In genomic region chr21:27077501-27077900, GRCh38 we compare ENCODE assay signal across 31 cellular contexts.
A peak's percentile ranks its signal among the peaks of the same experiment; 100 is the strongest.
DNase-seq lines count a peak whose midpoint lies in the region; ATAC-seq, FAIRE-seq and TF ChIP-seq lines count a peak whose summit lies in the region.
"Had no signal": no experiment of that assay in that cellular context is flagged by ENCODE, and none has a peak within 500 bp of the region (broad histone marks: within the 10 kb centered on the region; RNA-seq: fewer than 3 reads in every experiment).

No MANE protein-coding gene starts in this region.

- DNase-seq in NOMO-1 (lab: John Stamatoyannopoulos, UW; ENCODE audit: unreplicated experiment in 2 of 2) (peak; percentile 13 to 44), NOMO-1 treated with dmso at 0.1 percent for 144 hours (lab: John Stamatoyannopoulos, UW; ENCODE audit: unreplicated experiment) (no peak), bronchial epithelial cell (ENCODE audit: low read depth) (no peak), uterus (peak; percentile 20 to 34), NCI-H2171 (lab: John Stamatoyannopoulos, UW) (no peak), type B pancreatic cell (ENCODE audit: extremely low spot score, unreplicated experiment) (no peak)
- DNase-seq: activated naive CD8-positive, alpha-beta T cell treated with anti-CD3 and anti-CD28 coated beads, Interleukin-2, amount 50 U/mL, for 24 hours; activated T-cell treated with anti-CD3 and anti-CD28 coated beads, Interleukin-2, amount 50 U/mL, for 48 hours; CD4-positive, alpha-beta T cell; central memory CD4-positive, alpha-beta T cell; erythroblast; midbrain; MV-4-11; naive B cell; NCI-H1436; NCI-H2081; NCI-H446; NCI-H774; nucleus accumbens had no signal

- TF ChIP-seq POLR2A in uterus (IDR thresholded peaks at IDR 0.05), result no peak

- intact Hi-C loops in uterus (cut with DNase I; ENCODE audit: low total_unique reads), result no loop called here

- TF ChIP-seq CTCF in bronchial epithelial cell (IDR thresholded peaks at IDR 0.05; ENCODE audit: insufficient read depth, low read length, severe bottlenecking) (no peak), nephron (IDR thresholded peaks at IDR 0.05; ENCODE audit: unreplicated experiment in 3 of 3) (no peak), uterus (IDR thresholded peaks at IDR 0.05) (no peak), type B pancreatic cell (conservative IDR thresholded peaks at IDR 0.05) (no peak)

- no peak for ATAC-seq in HG03039 (IDR thresholded peaks at IDR 0.05; ENCODE audit: unreplicated experiment)
- ATAC-seq: activated naive CD8-positive, alpha-beta T cell treated with anti-CD3 and anti-CD28 coated beads, Interleukin-2, amount 50 U/mL, for 24 hours; SK-N-SH treated with all-trans-retinoic acid at 6 μM for 48 hours; stimulated activated effector memory CD8-positive, alpha-beta T cell treated with anti-CD3 and anti-CD28 coated beads, Interleukin-12 subunit alpha, Interleukin-12 subunit beta, amount 100 ng/mL, for 72 hours had no signal

- FAIRE-seq in bronchial epithelial cell (lab: Jason Lieb, UNC), result peak; percentile 55
- FAIRE-seq: D721Med, frontal cortex, GM18507, GM19239, TTC549 had no signal

- H3K4me1 Mint-ChIP-seq in nephron (peaks cover 27% of the 10 kb centered on the region), type B pancreatic cell (ENCODE audit: unreplicated experiment) (peaks cover 5% of the 10 kb centered on the region)
- H3K4me1 Mint-ChIP-seq: activated naive CD8-positive, alpha-beta T cell treated with anti-CD3 and anti-CD28 coated beads, Interleukin-2, amount 50 U/mL, for 24 hours; naive B cell; stimulated activated effector memory CD8-positive, alpha-beta T cell treated with anti-CD3 and anti-CD28 coated beads, Interleukin-12 subunit alpha, Interleukin-12 subunit beta, amount 100 ng/mL, for 72 hours had no signal

- no peaks in the 10 kb centered on the region for H3K27me3 Mint-ChIP-seq in nephron (ENCODE audit: low read depth)
- peaks cover 6% of the 10 kb centered on the region for H3K27me3 Mint-ChIP-seq in type B pancreatic cell
- H3K27me3 Mint-ChIP-seq: activated naive CD8-positive, alpha-beta T cell treated with anti-CD3 and anti-CD28 coated beads, Interleukin-2, amount 50 U/mL, for 24 hours; CD4-positive, alpha-beta T cell; dendritic cell treated with granulocyte-macrophage colony-stimulating factor and Interleukin-4, amounts not matched to agents 40 ng/mL and 50 ng/mL, for 4 days; naive B cell had no signal

- H3K4me3 Mint-ChIP-seq in nephron (no peak overlapping the region), type B pancreatic cell (no peak overlapping the region)
- H3K4me3 Mint-ChIP-seq: activated naive CD8-positive, alpha-beta T cell treated with anti-CD3 and anti-CD28 coated beads, Interleukin-2, amount 50 U/mL, for 24 hours; CD4-positive, alpha-beta T cell; dendritic cell treated with granulocyte-macrophage colony-stimulating factor and Interleukin-4, amounts not matched to agents 40 ng/mL and 50 ng/mL, for 4 days; naive B cell; stimulated activated effector memory CD8-positive, alpha-beta T cell treated with anti-CD3 and anti-CD28 coated beads, Interleukin-12 subunit alpha, Interleukin-12 subunit beta, amount 100 ng/mL, for 72 hours; T-helper 1 cell treated with Interleukin-12 subunit alpha and Interleukin-12 subunit beta and Interleukin-4 antibody, amounts not matched to agents 30 μg/mL and 1 μg/mL, for 36 hours had no signal

- no peak overlapping the region for H3K4me3 ChIP-seq in bronchial epithelial cell (ENCODE audit: low read depth, low read length)
- no peak overlapping the region for H3K4me3 ChIP-seq in uterus

- H3K9me3 Mint-ChIP-seq in nephron (no peaks in the 10 kb centered on the region), type B pancreatic cell (no peaks in the 10 kb centered on the region)
- H3K9me3 Mint-ChIP-seq: activated naive CD8-positive, alpha-beta T cell treated with anti-CD3 and anti-CD28 coated beads, Interleukin-2, amount 50 U/mL, for 24 hours; dendritic cell treated with granulocyte-macrophage colony-stimulating factor and Interleukin-4, amounts not matched to agents 40 ng/mL and 50 ng/mL, for 4 days had no signal

- H3K9me3 ChIP-seq in uterus, result no peaks in the 10 kb centered on the region

- H3K27ac ChIP-seq in uterus, result peak overlapping the region in 1 of 2 donors; percentile 45
- H3K27ac ChIP-seq: 22Rv1 had no signal

- H3K27me3 ChIP-seq in bronchial epithelial cell (ENCODE audit: control insufficient read depth, insufficient read depth, low read length) (no peaks in the 10 kb centered on the region), uterus (no peaks in the 10 kb centered on the region)

- H3K36me3 Mint-ChIP-seq in nephron (ENCODE audit: low read depth), result no peaks in the 10 kb centered on the region
- no peaks in the 10 kb centered on the region for H3K36me3 Mint-ChIP-seq in type B pancreatic cell
- H3K36me3 Mint-ChIP-seq: naive B cell; stimulated activated effector memory CD8-positive, alpha-beta T cell treated with anti-CD3 and anti-CD28 coated beads, Interleukin-12 subunit alpha, Interleukin-12 subunit beta, amount 100 ng/mL, for 72 hours had no signal

- H3K36me3 ChIP-seq in bronchial epithelial cell (ENCODE audit: control insufficient read depth, insufficient read depth, low read length), result no peaks in the 10 kb centered on the region
- H3K36me3 ChIP-seq in uterus, result no peaks in the 10 kb centered on the region

- H3K27ac Mint-ChIP-seq in nephron (peak overlapping the region in 2 of 3 experiments; percentile 49 to 50), type B pancreatic cell (no peak overlapping the region)
- H3K27ac Mint-ChIP-seq: activated naive CD8-positive, alpha-beta T cell treated with anti-CD3 and anti-CD28 coated beads, Interleukin-2, amount 50 U/mL, for 24 hours; CD4-positive, alpha-beta T cell; dendritic cell treated with granulocyte-macrophage colony-stimulating factor and Interleukin-4, amounts not matched to agents 40 ng/mL and 50 ng/mL, for 4 days; naive B cell; stimulated activated effector memory CD8-positive, alpha-beta T cell treated with anti-CD3 and anti-CD28 coated beads, Interleukin-12 subunit alpha, Interleukin-12 subunit beta, amount 100 ng/mL, for 72 hours; T-helper 1 cell treated with Interleukin-12 subunit alpha and Interleukin-12 subunit beta and Interleukin-4 antibody, amounts not matched to agents 30 μg/mL and 1 μg/mL, for 36 hours had no signal

- H3K4me1 ChIP-seq in uterus, result peaks cover 0 to 5% of the 10 kb centered on the region in 2 donors

Comparison
In these comparisons a context has a peak if more than half of its experiments do, and no peak if none do; other contexts are left out.
1. DNase-seq: peak in NOMO-1 (2 of 2) and uterus (2 of 2); none in NOMO-1 treated with dmso at 0.1 percent for 144 hours (single experiment), bronchial epithelial cell (single experiment), NCI-H2171 (single experiment) and type B pancreatic cell (single experiment).